Comparison of ENCODE assay signal across 10 cellular contexts in genomic region chr15:28321679-28322078, GRCh38. TPM values are rescaled to one million over a fixed set of nuclear protein-coding genes. Genes with fewer than 3 reads are reported as not detected.
DNase-seq lines count a peak whose midpoint lies in the region; ATAC-seq and TF ChIP-seq lines count a peak whose summit lies in the region.
"Not testable (repeated sequence)": the region's sequence is repeated elsewhere in the genome, so short reads cannot be mapped to it uniquely, and the experiment has no call there.
"Had no signal": no experiment of that assay in that cellular context is flagged by ENCODE, and none has a peak within 500 bp of the region (broad histone marks: within the 10 kb centered on the region; RNA-seq: fewer than 3 reads in every experiment).

No MANE protein-coding gene starts in this region.

- H3K4me3 ChIP-seq in HUES64 (ENCODE audit: low read length) (peak overlapping the region; percentile 47), iPS-15b (ENCODE audit: low read depth, low read length) (peak overlapping the region; percentile 13), neuronal stem cell (ENCODE audit: low read length in 2 of 2) (peak overlapping the region; percentile 46 to 68)

- not testable (repeated sequence) for H2BK5ac ChIP-seq in neuronal stem cell (ENCODE audit: low read length)

- not testable (repeated sequence) for H2BK12ac ChIP-seq in neuronal stem cell (ENCODE audit: low read length)

- not testable (repeated sequence) for H3K4ac ChIP-seq in neuronal stem cell (ENCODE audit: low read length)

- not testable (repeated sequence) for ATAC-seq in stimulated activated naive CD8-positive, alpha-beta T cell treated with anti-CD3 and anti-CD28 coated beads, Interleukin-15, amount 100 ng/mL, for 72 hours

- H3K4me3 Mint-ChIP-seq in CD14-positive monocyte: peak overlapping the region; percentile 98 to 99
- H3K4me3 Mint-ChIP-seq in T-helper 2 cell treated with Interferon-gamma antibody and Interleukin-4, amounts not matched to agents 5 μg/mL and 100 μg/mL, for 36 hours: peak overlapping the region; percentile 97
- peak overlapping the region; percentile 97 for H3K4me3 Mint-ChIP-seq in activated naive CD4-positive, alpha-beta T cell treated with anti-CD3 and anti-CD28 coated beads for 36 hours
- peak overlapping the region; percentile 90 for H3K4me3 Mint-ChIP-seq in dendritic cell treated with granulocyte-macrophage colony-stimulating factor and Interleukin-4, amounts not matched to agents 40 ng/mL and 50 ng/mL, for 4 days
- H3K4me3 Mint-ChIP-seq in stimulated activated naive CD8-positive, alpha-beta T cell treated with anti-CD3 and anti-CD28 coated beads, Interleukin-15, amount 100 ng/mL, for 72 hours: peak overlapping the region; percentile 87 to 93

- H2BK15ac ChIP-seq in neuronal stem cell (ENCODE audit: low read length): not testable (repeated sequence)

- not testable (repeated sequence) for H3K18ac ChIP-seq in neuronal stem cell (ENCODE audit: low read length)

- not testable (repeated sequence) for H2BK120ac ChIP-seq in neuronal stem cell (ENCODE audit: low read depth, low read length)

- not testable (repeated sequence) for TF ChIP-seq CTCF in CD14-positive monocyte (IDR thresholded peaks at IDR 0.05)

- H3K4me1 Mint-ChIP-seq in CD14-positive monocyte; T-helper 2 cell treated with Interferon-gamma antibody and Interleukin-4, amounts not matched to agents 5 μg/mL and 100 μg/mL, for 36 hours (ENCODE audit: low read depth); activated naive CD4-positive, alpha-beta T cell treated with anti-CD3 and anti-CD28 coated beads for 36 hours (ENCODE audit: low read depth); dendritic cell treated with granulocyte-macrophage colony-stimulating factor and Interleukin-4, amounts not matched to agents 40 ng/mL and 50 ng/mL, for 4 days (ENCODE audit: low read depth); stimulated activated naive CD8-positive, alpha-beta T cell treated with anti-CD3 and anti-CD28 coated beads, Interleukin-15, amount 100 ng/mL, for 72 hours: not testable (repeated sequence)

- not testable (repeated sequence) for H3K14ac ChIP-seq in neuronal stem cell (ENCODE audit: low read length)

- not testable (repeated sequence) for H3K27me3 Mint-ChIP-seq in CD14-positive monocyte (ENCODE audit: low read depth in 3 of 3); T-helper 2 cell treated with Interferon-gamma antibody and Interleukin-4, amounts not matched to agents 5 μg/mL and 100 μg/mL, for 36 hours (ENCODE audit: low read depth); activated naive CD4-positive, alpha-beta T cell treated with anti-CD3 and anti-CD28 coated beads for 36 hours (ENCODE audit: low read depth); dendritic cell treated with granulocyte-macrophage colony-stimulating factor and Interleukin-4, amounts not matched to agents 40 ng/mL and 50 ng/mL, for 4 days; stimulated activated naive CD8-positive, alpha-beta T cell treated with anti-CD3 and anti-CD28 coated beads, Interleukin-15, amount 100 ng/mL, for 72 hours

- H3K36me3 Mint-ChIP-seq in CD14-positive monocyte; T-helper 2 cell treated with Interferon-gamma antibody and Interleukin-4, amounts not matched to agents 5 μg/mL and 100 μg/mL, for 36 hours (ENCODE audit: low read depth); activated naive CD4-positive, alpha-beta T cell treated with anti-CD3 and anti-CD28 coated beads for 36 hours (ENCODE audit: low read depth): not testable (repeated sequence)
- peaks cover 24% of the 10 kb centered on the region for H3K36me3 Mint-ChIP-seq in dendritic cell treated with granulocyte-macrophage colony-stimulating factor and Interleukin-4, amounts not matched to agents 40 ng/mL and 50 ng/mL, for 4 days (ENCODE audit: low read depth)

- H3K79me1 ChIP-seq in neuronal stem cell (ENCODE audit: low read depth, low read length): not testable (repeated sequence)

- not testable (repeated sequence) for H2AFZ ChIP-seq in neuronal stem cell (ENCODE audit: low read length)

- WGBS in HUES64: 0% methylated on average over 7 of the region's 34 CpGs
- WGBS in neuronal stem cell (ENCODE audit: extremely low coverage in 2 of 2, insufficient read length in 2 of 2, insufficient replicate concordance in 1 of 2), 2 donors: no CpG with 5 or more reads among the region's 34 CpGs

- H3K27ac ChIP-seq in HUES64 (ENCODE audit: low read depth, low read length); neuronal stem cell (replicated peaks; ENCODE audit: low read length): not testable (repeated sequence)

- CTCF ChIA-PET in activated naive CD4-positive, alpha-beta T cell treated with anti-CD3 and anti-CD28 coated beads for 36 hours (lab: Charles Lee): not testable (repeated sequence)

- H3K27me3 ChIP-seq in HUES64 (ENCODE audit: insufficient read depth, low read length); iPS-15b (ENCODE audit: control insufficient read depth, insufficient read depth, low read length); neuronal stem cell (ENCODE audit: control insufficient read depth in 3 of 3, insufficient read depth in 3 of 3, low read depth in 1 of 3, low read length in 3 of 3): not testable (repeated sequence)

- intact Hi-C loops in CD14-positive monocyte (cut with micrococcal nuclease); activated naive CD4-positive, alpha-beta T cell treated with anti-CD3 and anti-CD28 coated beads for 36 hours (cut with micrococcal nuclease); dendritic cell treated with granulocyte-macrophage colony-stimulating factor and Interleukin-4, amounts not matched to agents 40 ng/mL and 50 ng/mL, for 4 days (cut with micrococcal nuclease): not testable (repeated sequence)

- H4K8ac ChIP-seq in neuronal stem cell (ENCODE audit: low read depth, low read length): not testable (repeated sequence)

- H3K27ac Mint-ChIP-seq in CD14-positive monocyte: peak overlapping the region in 6 of 7 donors; percentile 31 to 83 (median 70)
- H3K27ac Mint-ChIP-seq in T-helper 2 cell treated with Interferon-gamma antibody and Interleukin-4, amounts not matched to agents 5 μg/mL and 100 μg/mL, for 36 hours: peak overlapping the region; percentile 98
- peak overlapping the region; percentile 88 for H3K27ac Mint-ChIP-seq in activated naive CD4-positive, alpha-beta T cell treated with anti-CD3 and anti-CD28 coated beads for 36 hours
- H3K27ac Mint-ChIP-seq in dendritic cell treated with granulocyte-macrophage colony-stimulating factor and Interleukin-4, amounts not matched to agents 40 ng/mL and 50 ng/mL, for 4 days: peak overlapping the region; percentile 82
- H3K27ac Mint-ChIP-seq in stimulated activated naive CD8-positive, alpha-beta T cell treated with anti-CD3 and anti-CD28 coated beads, Interleukin-15, amount 100 ng/mL, for 72 hours: peak overlapping the region; percentile 87 to 96

- DNase-seq in CD14-positive monocyte (ENCODE audit: low spot score); neuronal stem cell (ENCODE audit: low spot score): not testable (repeated sequence)
- DNase-seq in T-helper 2 cell treated with Interferon-gamma antibody and Interleukin-4, amounts not matched to agents 5 μg/mL and 100 μg/mL, for 36 hours (ENCODE audit: low spot score): peak; percentile 18
- DNase-seq in activated naive CD4-positive, alpha-beta T cell treated with anti-CD3 and anti-CD28 coated beads for 36 hours: peak; percentile 14
- peak; percentile 24 to 51 for DNase-seq in stimulated activated naive CD8-positive, alpha-beta T cell treated with anti-CD3 and anti-CD28 coated beads, Interleukin-15, amount 100 ng/mL, for 72 hours

- H4K91ac ChIP-seq in neuronal stem cell (ENCODE audit: low read depth, low read length, poor library complexity): not testable (repeated sequence)

- H2AK5ac ChIP-seq in neuronal stem cell (ENCODE audit: low read depth, low read length): not testable (repeated sequence)

- not testable (repeated sequence) for H3K9me3 ChIP-seq in HUES64 (ENCODE audit: insufficient read depth, low read depth, low read length); iPS-15b (ENCODE audit: control insufficient read depth, insufficient read depth, low read length); neuronal stem cell (replicated peaks in 1 of 2; ENCODE audit: control insufficient read depth in 2 of 2, insufficient read depth in 1 of 2, low read depth in 1 of 2, low read length in 2 of 2)

- H3K4me1 ChIP-seq in HUES64 (ENCODE audit: insufficient read depth, low read length); iPS-15b (ENCODE audit: control insufficient read depth, insufficient read depth, low read length); neuronal stem cell (ENCODE audit: control insufficient read depth in 2 of 2, insufficient read depth in 1 of 2, low read depth in 1 of 2, low read length in 2 of 2): not testable (repeated sequence)

- H3K9me3 Mint-ChIP-seq in CD14-positive monocyte; T-helper 2 cell treated with Interferon-gamma antibody and Interleukin-4, amounts not matched to agents 5 μg/mL and 100 μg/mL, for 36 hours; activated naive CD4-positive, alpha-beta T cell treated with anti-CD3 and anti-CD28 coated beads for 36 hours; dendritic cell treated with granulocyte-macrophage colony-stimulating factor and Interleukin-4, amounts not matched to agents 40 ng/mL and 50 ng/mL, for 4 days; stimulated activated naive CD8-positive, alpha-beta T cell treated with anti-CD3 and anti-CD28 coated beads, Interleukin-15, amount 100 ng/mL, for 72 hours: not testable (repeated sequence)

- H3K9ac ChIP-seq in HUES64 (ENCODE audit: low read depth, low read length); iPS-15b (ENCODE audit: low read depth, low read length); neuronal stem cell (ENCODE audit: low read depth, low read length, poor library complexity): not testable (repeated sequence)

- H3K23ac ChIP-seq in neuronal stem cell (ENCODE audit: low read depth, low read length, poor library complexity): not testable (repeated sequence)

- 0 out of 2 replicates have a peak, but pooled peaks cover 10% of the 10 kb centered on the region for H3K36me3 ChIP-seq in HUES64 (ENCODE audit: insufficient read depth, low read length)
- H3K36me3 ChIP-seq in iPS-15b (ENCODE audit: control insufficient read depth, insufficient read depth, low read length): not testable (repeated sequence)
- H3K36me3 ChIP-seq in neuronal stem cell (replicated peaks in 1 of 2; ENCODE audit: control insufficient read depth in 2 of 2, insufficient read depth in 2 of 2, low read length in 2 of 2): peaks cover 0 to 18% of the 10 kb centered on the region in 2 donors

- H3K4me2 ChIP-seq in neuronal stem cell (ENCODE audit: insufficient read depth, low read length, poor library complexity, severe bottlenecking): peak overlapping the region; percentile 18

RNA-seq across cellular contexts. Expression of gene HERC2, which starts 0.3 kb away (rescaled TPM):
- 1 to 10 TPM; 3.1 to 4.7 TPM for polyA plus RNA-seq in CD14-positive monocyte
- polyA plus RNA-seq in HUES64 (2013, experiment 1 of 2): 29.5 TPM
- polyA plus RNA-seq in HUES64 (2013, experiment 2 of 2): 27.3 TPM
- total RNA-seq in activated naive CD4-positive, alpha-beta T cell treated with anti-CD3 and anti-CD28 coated beads for 36 hours: 10 to 100 TPM; 26.6 to 31.6 TPM
- 22.1 TPM for polyA plus RNA-seq in neuronal stem cell (2013, experiment 1 of 2)
- 23.6 TPM for polyA plus RNA-seq in neuronal stem cell (2013, experiment 2 of 2)

RNA-seq across cellular contexts. Expression of gene GOLGA6L24, which starts 36.2 kb away (rescaled TPM):
- polyA plus RNA-seq in CD14-positive monocyte: not detected
- not detected for polyA plus RNA-seq in HUES64 (2013, experiment 1 of 2)
- not detected for polyA plus RNA-seq in HUES64 (2013, experiment 2 of 2)
- total RNA-seq in activated naive CD4-positive, alpha-beta T cell treated with anti-CD3 and anti-CD28 coated beads for 36 hours: not detected
- 0.03 TPM for polyA plus RNA-seq in neuronal stem cell (2013, experiment 1 of 2)
- 0.01 TPM for polyA plus RNA-seq in neuronal stem cell (2013, experiment 2 of 2)
- total RNA-seq: aorta, fibroblast of lung had no signal
- polyA plus RNA-seq: aorta, fibroblast of lung had no signal

RNA-seq across cellular contexts. Expression of gene GOLGA8F, which starts 56.8 kb away (rescaled TPM):
- not detected for polyA plus RNA-seq in CD14-positive monocyte
- polyA plus RNA-seq in HUES64 (2013, experiment 1 of 2): not detected
- not detected for polyA plus RNA-seq in HUES64 (2013, experiment 2 of 2)
- not detected for total RNA-seq in activated naive CD4-positive, alpha-beta T cell treated with anti-CD3 and anti-CD28 coated beads for 36 hours
- polyA plus RNA-seq in neuronal stem cell (2013, experiment 1 of 2): 0.08 TPM
- 0.03 TPM for polyA plus RNA-seq in neuronal stem cell (2013, experiment 2 of 2)
- total RNA-seq: aorta had no signal
- polyA plus RNA-seq: aorta, fibroblast of lung had no signal
